Comparison of ENCODE assay signal across 1 cellular context in genomic region chr11:61951484-61952135, GRCh38.
TF ChIP-seq lines count a peak whose summit lies in the region.

No MANE protein-coding gene starts in this region.

TF ChIP-seq in H1, 55 proteins besides CTCF, POLR2A, EP300 and RAD21:
- TF ChIP-seq SRF (IDR thresholded peaks at IDR 0.05; ENCODE audit: low read depth, low read length) (no peak), ATF2 (IDR thresholded peaks at IDR 0.05; ENCODE audit: low read length) (no peak), JUND (IDR thresholded peaks at IDR 0.05; ENCODE audit: low read length) (no peak), CBX8 (IDR thresholded peaks at IDR 0.05; ENCODE audit: borderline replicate concordance, low read depth, low read length) (no peak)
- TF ChIP-seq, protein P1, sequence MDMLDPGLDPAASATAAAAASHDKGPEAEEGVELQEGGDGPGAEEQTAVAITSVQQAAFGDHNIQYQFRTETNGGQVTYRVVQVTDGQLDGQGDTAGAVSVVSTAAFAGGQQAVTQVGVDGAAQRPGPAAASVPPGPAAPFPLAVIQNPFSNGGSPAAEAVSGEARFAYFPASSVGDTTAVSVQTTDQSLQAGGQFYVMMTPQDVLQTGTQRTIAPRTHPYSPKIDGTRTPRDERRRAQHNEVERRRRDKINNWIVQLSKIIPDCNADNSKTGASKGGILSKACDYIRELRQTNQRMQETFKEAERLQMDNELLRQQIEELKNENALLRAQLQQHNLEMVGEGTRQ (IDR thresholded peaks at IDR 0.05; ENCODE audit: low read length) = no peak
